Comparison of ENCODE assay signal across 15 cellular contexts in the genomic region with DNA sequence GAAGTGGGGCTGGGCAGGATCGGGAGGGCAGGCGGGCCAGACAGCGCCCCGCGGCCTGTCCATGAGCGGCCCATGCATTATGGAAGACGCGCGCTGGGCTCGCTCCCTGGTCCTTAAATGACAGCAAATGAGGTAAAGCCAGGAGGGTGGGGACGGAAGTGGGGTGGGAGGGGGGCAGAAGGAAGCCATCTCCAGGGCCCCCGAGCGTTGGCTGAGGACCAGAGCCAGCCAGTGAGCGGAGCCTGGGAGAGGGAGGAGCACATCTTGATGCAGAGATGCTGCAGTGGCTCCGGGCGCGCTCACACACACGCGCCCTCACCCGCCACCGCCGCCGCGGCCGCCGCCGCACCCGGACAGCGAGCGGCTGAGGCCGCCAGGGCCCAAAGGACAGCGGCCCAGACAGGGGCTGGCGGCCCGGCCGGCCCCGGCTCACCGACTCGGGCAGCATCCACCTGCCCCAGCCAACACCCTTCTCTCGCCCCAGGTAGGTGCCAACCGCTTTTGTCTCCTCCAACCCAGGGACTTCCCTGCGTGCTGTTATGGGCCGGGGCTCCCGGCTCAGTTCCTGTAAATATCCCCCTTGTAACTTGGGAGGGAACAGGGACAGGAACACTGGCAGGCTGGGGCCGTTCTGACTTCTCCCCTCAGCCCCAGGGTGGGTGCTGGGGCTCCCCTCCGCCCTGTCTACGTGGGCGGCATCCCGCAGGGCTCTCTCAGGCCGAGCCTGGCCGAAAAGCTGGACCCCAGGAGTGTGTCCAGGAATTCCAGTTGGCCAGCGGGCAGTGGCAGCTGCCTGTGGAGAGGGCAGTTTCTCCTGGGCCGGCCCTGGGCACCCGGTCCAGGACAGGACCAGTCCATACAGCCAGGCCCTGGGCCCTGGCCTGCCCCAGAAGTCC. TPM values are rescaled to one million over a fixed set of nuclear protein-coding genes. Genes with fewer than 3 reads are reported as not detected.
A peak's percentile ranks its signal among the peaks of the same experiment; 100 is the strongest.
DNase-seq lines count a peak whose midpoint lies in the region; ATAC-seq and TF ChIP-seq lines count a peak whose summit lies in the region.
"Had no signal": no experiment of that assay in that cellular context is flagged by ENCODE, and none has a peak within 500 bp of the region (broad histone marks: within the 10 kb centered on the region; RNA-seq: fewer than 3 reads in every experiment).

Gene CNTN2, plus strand, starts transcription at position 302 of the 896 bp plus-strand sequence. CDS start 9,974 bp downstream, outside the sequence.

- H3K9me3 ChIP-seq in breast epithelium (no peaks in the 10 kb centered on the region), iPS-18a (ENCODE audit: control insufficient read depth, low read depth, low read length) (no peaks in the 10 kb centered on the region), vagina (no peaks in the 10 kb centered on the region)
- H3K9me3 ChIP-seq: body of pancreas had no signal

- H3K9ac ChIP-seq in iPS-18a (ENCODE audit: low read length): no peak within 1 kb of the TSS

- ATAC-seq in SK-N-SH treated with all-trans-retinoic acid at 6 μM for 48 hours: peak; percentile 56
- ATAC-seq in HG02973 (IDR thresholded peaks at IDR 0.05; ENCODE audit: unreplicated experiment): no peak
- no peak for ATAC-seq in GM21717 (IDR thresholded peaks at IDR 0.05; ENCODE audit: unreplicated experiment)
- ATAC-seq: body of pancreas had no signal

- POLR2A ChIA-PET in MCF 10A (lab: Yijun Ruan, JAX): no interaction called here

- H3K4me3 Mint-ChIP-seq in MCF 10A (ENCODE audit: unreplicated experiment): no peak within 1 kb of the TSS
- H3K4me3 Mint-ChIP-seq: memory B cell had no signal

- no TSS peak for BruUV-seq in MCF 10A (replicated peaks; lab: Mats Ljungman, UMichigan)

- H3K4me3 ChIP-seq in breast epithelium: peak within 1 kb of the TSS in 2 of 3 donors; percentile 23 to 38
- peak within 1 kb of the TSS; percentile 40 for H3K4me3 ChIP-seq in iPS-18a (ENCODE audit: low read length)
- H3K4me3 ChIP-seq in vagina: peak within 1 kb of the TSS; percentile 13 to 16
- H3K4me3 ChIP-seq: body of pancreas, smooth muscle cell had no signal

- H3K27ac Mint-ChIP-seq in MCF 10A (ENCODE audit: low read depth, unreplicated experiment): no peak within 1 kb of the TSS
- H3K27ac Mint-ChIP-seq: memory B cell had no signal

- H3K27me3 ChIP-seq in breast epithelium: peaks cover 0 to 52% of the 10 kb centered on the region in 2 donors
- peaks cover 44% of the 10 kb centered on the region for H3K27me3 ChIP-seq in iPS-18a (ENCODE audit: control insufficient read depth, insufficient read depth, low read length)
- H3K27me3 ChIP-seq in vagina: no peaks in the 10 kb centered on the region

- peaks cover 84% of the 10 kb centered on the region for H3K27me3 Mint-ChIP-seq in MCF 10A (ENCODE audit: insufficient read depth, unreplicated experiment)

- no peaks in the 10 kb centered on the region for H3K36me3 Mint-ChIP-seq in MCF 10A (ENCODE audit: insufficient read depth, unreplicated experiment)
- H3K36me3 Mint-ChIP-seq: memory B cell had no signal

- CTCF ChIA-PET in MCF 10A (lab: Yijun Ruan, JAX): interaction anchor here (0.6 to 7.7 kb wide), 3 partner anchors 10 to 21 kb away, joined by 3 to 72 read pairs (median 3); no protein-coding TSS in a partner anchor

- intact Hi-C loops in breast epithelium (cut with DNase I; ENCODE audit: low total_unique reads): no loop called here
- intact Hi-C loops in MCF 10A (cut with micrococcal nuclease): no loop called here
- intact Hi-C loops in vagina (cut with DNase I): no loop called here

- H3K9me3 Mint-ChIP-seq in MCF 10A (ENCODE audit: unreplicated experiment): no peaks in the 10 kb centered on the region
- H3K9me3 Mint-ChIP-seq: memory B cell had no signal

- H3K4me1 Mint-ChIP-seq in MCF 10A (ENCODE audit: insufficient read depth, unreplicated experiment): no peaks in the 10 kb centered on the region
- H3K4me1 Mint-ChIP-seq: memory B cell had no signal

- TF ChIP-seq POLR2A in breast epithelium (IDR thresholded peaks at IDR 0.05) (no peak), vagina (IDR thresholded peaks at IDR 0.05) (no peak)

- H3K27ac ChIP-seq in breast epithelium: no peak within 1 kb of the TSS
- H3K27ac ChIP-seq in iPS-18a (ENCODE audit: low read length): no peak within 1 kb of the TSS
- no peak within 1 kb of the TSS for H3K27ac ChIP-seq in vagina
- H3K27ac ChIP-seq: body of pancreas had no signal

- no peaks in the 10 kb centered on the region for H3K36me3 ChIP-seq in breast epithelium
- no peaks in the 10 kb centered on the region for H3K36me3 ChIP-seq in iPS-18a (ENCODE audit: control insufficient read depth, low read depth, low read length)
- H3K36me3 ChIP-seq in vagina: no peaks in the 10 kb centered on the region

- DNase-seq in breast epithelium (ENCODE audit: low spot score in 2 of 2): no peak
- no peak for DNase-seq in MCF 10A (ENCODE audit: unreplicated experiment)
- DNase-seq in vagina (ENCODE audit: extremely low spot score in 2 of 2): no peak
- DNase-seq in NK-92 (lab: John Stamatoyannopoulos, UW; ENCODE audit: unreplicated experiment): no peak
- DNase-seq: body of pancreas; NCI-H526 treated with DMSO at 0.1 percent for 48 hours; stimulated activated CD8-positive, alpha-beta memory T cell treated with anti-CD3 and anti-CD28 coated beads, Interleukin-4, amount 100 ng/mL, for 48 hours; T-helper 2 cell had no signal

- no peaks in the 10 kb centered on the region for H3K4me1 ChIP-seq in breast epithelium
- H3K4me1 ChIP-seq in iPS-18a (ENCODE audit: control insufficient read depth, low read depth, low read length): peaks cover 20% of the 10 kb centered on the region
- H3K4me1 ChIP-seq in vagina: no peaks in the 10 kb centered on the region
- H3K4me1 ChIP-seq: body of pancreas had no signal

- no peak for TF ChIP-seq CTCF in breast epithelium (IDR thresholded peaks at IDR 0.05)
- TF ChIP-seq CTCF in MCF 10A (IDR thresholded peaks at IDR 0.05; ENCODE audit: unreplicated experiment): no peak
- no peak for TF ChIP-seq CTCF in vagina (IDR thresholded peaks at IDR 0.05)

TF ChIP-seq in SK-N-SH treated with all-trans-retinoic acid at 6 μM for 48 hours, 23 proteins besides CTCF, POLR2A, EP300 and RAD21:
- TF ChIP-seq TCF4 (CRISPR knock-in tag; IDR thresholded peaks at IDR 0.05; ENCODE audit: borderline replicate concordance) (no peak), ISL1 (CRISPR knock-in tag; IDR thresholded peaks at IDR 0.05) (no peak), PPARA (CRISPR knock-in tag; IDR thresholded peaks at IDR 0.05; ENCODE audit: borderline replicate concordance) (no peak), ZNF565 (CRISPR knock-in tag; conservative IDR thresholded peaks at IDR 0.05; ENCODE audit: low read depth) (no peak), TOX (CRISPR knock-in tag; IDR thresholded peaks at IDR 0.05; ENCODE audit: borderline replicate concordance) (no peak), ZNF70 (CRISPR knock-in tag; IDR thresholded peaks at IDR 0.05) (no peak), RARB (CRISPR knock-in tag; IDR thresholded peaks at IDR 0.05) (no peak), GLIS3 (CRISPR knock-in tag; IDR thresholded peaks at IDR 0.05) (no peak), PATZ1 (CRISPR knock-in tag; IDR thresholded peaks at IDR 0.05; ENCODE audit: borderline replicate concordance) (no peak), ARNTL (CRISPR knock-in tag; IDR thresholded peaks at IDR 0.05; ENCODE audit: borderline replicate concordance, low read depth) (no peak), CREB5 (CRISPR knock-in tag; IDR thresholded peaks at IDR 0.05; ENCODE audit: low read depth) (no peak)
TF ChIP-seq in SK-N-SH treated with all-trans-retinoic acid at 6 μM for 48 hours: peak in this region for 0.

RNA-seq across cellular contexts. Expression of gene CNTN2, which starts in this region (rescaled TPM):
- total RNA-seq in breast epithelium (not detected), MCF 10A (2022) (0.05 TPM in 1 of 2 replicates, not detected in the other), vagina (7.4 TPM)
- total RNA-seq: body of pancreas, fibroblast of lung, smooth muscle cell had no signal
